ENCODE assay signal across 14 cellular contexts in the genomic region with DNA sequence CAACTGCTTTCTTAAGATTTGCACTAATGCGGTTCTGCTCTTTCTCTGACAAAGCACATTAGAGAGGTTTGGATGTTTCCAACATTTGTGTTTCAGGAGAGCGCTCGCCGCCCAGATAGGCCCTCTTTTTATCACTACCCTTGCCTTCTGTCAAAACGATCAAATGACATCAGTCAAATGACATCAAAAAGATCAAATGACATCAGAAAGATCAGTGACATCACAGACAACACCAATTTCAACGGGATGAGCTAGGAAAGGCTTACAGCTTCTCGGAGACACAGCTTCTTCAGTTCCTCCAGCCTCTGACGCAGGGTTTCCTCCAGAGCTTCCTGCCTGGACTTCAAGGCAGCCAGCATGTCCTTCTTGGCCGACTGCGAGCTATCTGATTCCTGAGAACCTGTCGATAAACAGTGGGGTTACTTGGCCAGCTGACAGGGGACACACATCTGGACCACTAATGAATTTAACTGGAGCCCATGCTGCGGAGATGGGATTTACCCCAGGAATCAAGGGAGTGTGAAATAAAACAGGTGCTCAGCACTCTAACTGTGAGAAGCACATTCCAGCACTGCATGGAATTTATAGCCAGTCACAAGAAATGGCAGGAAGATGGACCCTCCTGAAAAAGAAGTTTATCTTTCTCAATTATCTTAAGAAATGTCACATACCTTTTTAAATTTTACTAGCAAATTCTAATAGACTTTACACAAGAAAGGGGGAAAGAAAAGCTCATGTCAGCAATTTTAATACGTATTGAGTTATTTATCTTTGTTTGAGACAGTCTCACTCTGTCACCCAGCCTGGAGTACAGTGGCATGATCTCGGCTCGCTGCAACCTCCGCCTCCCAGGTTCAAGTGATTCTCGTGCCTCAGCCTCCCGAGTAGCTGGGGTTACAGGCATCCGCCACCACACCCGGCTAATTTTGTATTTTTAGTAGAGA.
"Had no signal": no experiment of that assay in that cellular context is flagged by ENCODE, and none has a peak within 500 bp of the region (broad histone marks: within the 10 kb centered on the region; RNA-seq: fewer than 3 reads in every experiment).

No MANE protein-coding gene starts in this region.

- H3K4me3 Mint-ChIP-seq: activated naive CD4-positive, alpha-beta T cell treated with anti-CD3 and anti-CD28 coated beads, Interleukin-2, amount 50 U/mL, for 24 hours; activated T-cell treated with anti-CD3 and anti-CD28 coated beads, Interleukin-2, amount 50 U/mL, for 24 hours; dendritic cell treated with granulocyte-macrophage colony-stimulating factor and Interleukin-4, amounts not matched to agents 40 ng/mL and 50 ng/mL, for 4 days; immature natural killer cell; memory B cell had no signal

- ATAC-seq: body of pancreas, esophagus mucosa had no signal

- H3K9me3 Mint-ChIP-seq: activated naive CD4-positive, alpha-beta T cell treated with anti-CD3 and anti-CD28 coated beads, Interleukin-2, amount 50 U/mL, for 24 hours; activated T-cell treated with anti-CD3 and anti-CD28 coated beads, Interleukin-2, amount 50 U/mL, for 24 hours; dendritic cell treated with granulocyte-macrophage colony-stimulating factor and Interleukin-4, amounts not matched to agents 40 ng/mL and 50 ng/mL, for 4 days; immature natural killer cell; memory B cell had no signal

- H3K27ac Mint-ChIP-seq: activated naive CD4-positive, alpha-beta T cell treated with anti-CD3 and anti-CD28 coated beads, Interleukin-2, amount 50 U/mL, for 24 hours; activated T-cell treated with anti-CD3 and anti-CD28 coated beads, Interleukin-2, amount 50 U/mL, for 24 hours; dendritic cell treated with granulocyte-macrophage colony-stimulating factor and Interleukin-4, amounts not matched to agents 40 ng/mL and 50 ng/mL, for 4 days; immature natural killer cell; memory B cell had no signal

- H3K4me3 ChIP-seq: body of pancreas had no signal

- H3K27me3 ChIP-seq: body of pancreas had no signal

- H3K9me3 ChIP-seq: body of pancreas had no signal

- DNase-seq: activated CD4-positive, alpha-beta T cell treated with anti-CD3 and anti-CD28 coated beads, Interleukin-2, amount 50 U/mL, for 4 hours; activated CD4-positive, CD25-positive, alpha-beta regulatory T cell treated with anti-CD3 and anti-CD28 coated beads, Interleukin-2, amount 50 U/mL, for 72 hours; activated effector memory CD4-positive, alpha-beta T cell treated with Interleukin-2 at 50 U/mL for 16 hours; activated T-cell treated with anti-CD3 and anti-CD28 coated beads, Interleukin-2, amount 50 U/mL, for 24 hours; amniotic stem cell; body of pancreas; immature natural killer cell; stimulated activated CD4-positive, alpha-beta T cell treated with anti-CD3 and anti-CD28 coated beads, Interleukin-2, amount 100 ng/mL, for 24 hours; stimulated activated naive CD4-positive, alpha-beta T cell; trophoblast cell had no signal

- H3K27me3 Mint-ChIP-seq: dendritic cell treated with granulocyte-macrophage colony-stimulating factor and Interleukin-4, amounts not matched to agents 40 ng/mL and 50 ng/mL, for 4 days had no signal

- H3K4me1 Mint-ChIP-seq: activated naive CD4-positive, alpha-beta T cell treated with anti-CD3 and anti-CD28 coated beads, Interleukin-2, amount 50 U/mL, for 24 hours; immature natural killer cell; memory B cell had no signal

- H3K27ac ChIP-seq: body of pancreas had no signal
